ENCODE assay signal across 9 cellular contexts in genomic region chr20:57346477-57346876, GRCh38. TPM values are rescaled to one million over a fixed set of nuclear protein-coding genes. Genes with fewer than 3 reads are reported as not detected.
DNase-seq lines count a peak whose midpoint lies in the region; ATAC-seq, FAIRE-seq and TF ChIP-seq lines count a peak whose summit lies in the region.
"Had no signal": no experiment of that assay in that cellular context is flagged by ENCODE, and none has a peak within 500 bp of the region (broad histone marks: within the 10 kb centered on the region; RNA-seq: fewer than 3 reads in every experiment).

No MANE protein-coding gene starts in this region.

- H2AFZ ChIP-seq in DND-41 (ENCODE audit: low read depth, low read length): no peak overlapping the region
- H2AFZ ChIP-seq in parathyroid adenoma: no peak overlapping the region

- no peaks in the 10 kb centered on the region for H3K36me3 Mint-ChIP-seq in activated T-helper 17 cell treated with anti-CD3 and anti-CD28 coated beads, Interleukin-2, amount 50 U/mL, for 72 hours (ENCODE audit: low read depth)

- H3K36me3 ChIP-seq in DND-41 (ENCODE audit: insufficient read depth, low read length) (no peaks in the 10 kb centered on the region; the same call in 1 of the 2 replicates), parathyroid adenoma (ENCODE audit: control insufficient read depth, insufficient read depth, low read length) (no peaks in the 10 kb centered on the region)

- no peaks in the 10 kb centered on the region for H3K9me3 ChIP-seq in DND-41 (ENCODE audit: insufficient read depth, low read length, severe bottlenecking)
- no peaks in the 10 kb centered on the region for H3K9me3 ChIP-seq in parathyroid adenoma (ENCODE audit: control insufficient read depth, low read length)

- TF ChIP-seq CTCF in DND-41 (IDR thresholded peaks at IDR 0.05; ENCODE audit: borderline replicate concordance, extremely low read depth, low read length, poor library complexity, severe bottlenecking) (peak; percentile 91), parathyroid adenoma (IDR thresholded peaks at IDR 0.05) (peak; percentile 78)

- H3K27ac ChIP-seq in DND-41 (ENCODE audit: low read length): no peak overlapping the region
- H3K27ac ChIP-seq in parathyroid adenoma: no peak overlapping the region

- H3K4me1 ChIP-seq in DND-41 (ENCODE audit: insufficient read depth, low read length) (peaks cover 6% of the 10 kb centered on the region; the same call in 1 of the 2 replicates), parathyroid adenoma (no peaks in the 10 kb centered on the region)

- H3K4me1 Mint-ChIP-seq in activated T-helper 17 cell treated with anti-CD3 and anti-CD28 coated beads, Interleukin-2, amount 50 U/mL, for 72 hours: no peaks in the 10 kb centered on the region

- FAIRE-seq in urothelium cell line (lab: Jason Lieb, UNC): no peak

- H3K9ac ChIP-seq in DND-41 (ENCODE audit: low read depth, low read length) (no peak overlapping the region), parathyroid adenoma (no peak overlapping the region)

- ATAC-seq in DND-41 (ENCODE audit: insufficient read depth, low read depth): peak; percentile 66
- peak; percentile 44 for ATAC-seq in activated T-helper 17 cell treated with anti-CD3 and anti-CD28 coated beads, Interleukin-2, amount 50 U/mL, for 72 hours (replicated peaks)

- DNase-seq in DND-41: peak; percentile 76
- DNase-seq in Jurkat, Clone E6-1 (ENCODE audit: low read depth, low spot score): peak; percentile 66
- peak; percentile 81 for DNase-seq in RPMI8226
- DNase-seq in foreskin melanocyte: peak; percentile 49
- peak; percentile 73 for DNase-seq in urothelium cell line (ENCODE audit: low spot score)
- no peak for DNase-seq in 8988T

- H3K4me2 ChIP-seq in DND-41 (ENCODE audit: insufficient read depth, low read length) (no peak overlapping the region), parathyroid adenoma (ENCODE audit: low read length) (no peak overlapping the region)

- peaks cover 2% of the 10 kb centered on the region for H4K20me1 ChIP-seq in DND-41 (ENCODE audit: insufficient read depth, low read length)

- peaks cover 5% of the 10 kb centered on the region for H3K27me3 Mint-ChIP-seq in activated T-helper 17 cell treated with anti-CD3 and anti-CD28 coated beads, Interleukin-2, amount 50 U/mL, for 72 hours

- no peaks in the 10 kb centered on the region for H3K9me3 Mint-ChIP-seq in activated T-helper 17 cell treated with anti-CD3 and anti-CD28 coated beads, Interleukin-2, amount 50 U/mL, for 72 hours
- H3K9me3 Mint-ChIP-seq: dendritic cell treated with granulocyte-macrophage colony-stimulating factor and Interleukin-4, amounts not matched to agents 40 ng/mL and 50 ng/mL, for 4 days had no signal

- no peak overlapping the region for H3K4me3 ChIP-seq in DND-41 (ENCODE audit: low read depth in 1 of 2, low read length in 2 of 2)
- no peak overlapping the region for H3K4me3 ChIP-seq in Jurkat, Clone E6-1 (ENCODE audit: low read length)
- no peak overlapping the region for H3K4me3 ChIP-seq in parathyroid adenoma (ENCODE audit: low read depth, low read length)

- no peak overlapping the region for H3K4me3 Mint-ChIP-seq in activated T-helper 17 cell treated with anti-CD3 and anti-CD28 coated beads, Interleukin-2, amount 50 U/mL, for 72 hours
- H3K4me3 Mint-ChIP-seq: dendritic cell treated with granulocyte-macrophage colony-stimulating factor and Interleukin-4, amounts not matched to agents 40 ng/mL and 50 ng/mL, for 4 days had no signal

- H3K79me2 ChIP-seq in DND-41 (ENCODE audit: insufficient read depth, low read length): peaks cover 5% of the 10 kb centered on the region
- peaks cover 3% of the 10 kb centered on the region for H3K79me2 ChIP-seq in parathyroid adenoma

- no peak overlapping the region for H3K27ac Mint-ChIP-seq in activated T-helper 17 cell treated with anti-CD3 and anti-CD28 coated beads, Interleukin-2, amount 50 U/mL, for 72 hours
- H3K27ac Mint-ChIP-seq: dendritic cell treated with granulocyte-macrophage colony-stimulating factor and Interleukin-4, amounts not matched to agents 40 ng/mL and 50 ng/mL, for 4 days had no signal

- H3K27me3 ChIP-seq in DND-41 (ENCODE audit: insufficient read depth, low read length, poor library complexity): peaks cover 5% of the 10 kb centered on the region
- no peaks in the 10 kb centered on the region for H3K27me3 ChIP-seq in parathyroid adenoma (ENCODE audit: control insufficient read depth, insufficient read depth, low read length)

RNA-seq across cellular contexts. Expression of gene RAE1, which starts 4.6 kb away (rescaled TPM):
- 81.1 TPM for polyA plus RNA-seq in Jurkat, Clone E6-1 (2012; ENCODE audit: insufficient read depth, insufficient read length)
- 10 to 100 TPM; 48.3 to 79.7 TPM for total RNA-seq in activated T-helper 17 cell treated with anti-CD3 and anti-CD28 coated beads, Interleukin-2, amount 50 U/mL, for 72 hours

RNA-seq across cellular contexts. Expression of gene SPO11, which starts 16.9 kb away (rescaled TPM):
- not detected for polyA plus RNA-seq in Jurkat, Clone E6-1 (2012; ENCODE audit: insufficient read depth, insufficient read length)
- not detected for total RNA-seq in activated T-helper 17 cell treated with anti-CD3 and anti-CD28 coated beads, Interleukin-2, amount 50 U/mL, for 72 hours

RNA-seq across cellular contexts. Expression of gene RBM38, which starts 44.7 kb away (rescaled TPM):
- polyA plus RNA-seq in Jurkat, Clone E6-1 (2012; ENCODE audit: insufficient read depth, insufficient read length): 66.7 TPM
- 10 to 100 TPM; 63.0 to 64.3 TPM for total RNA-seq in activated T-helper 17 cell treated with anti-CD3 and anti-CD28 coated beads, Interleukin-2, amount 50 U/mL, for 72 hours
